In genomic region chr16:2032285-2033056, GRCh38 we compare ENCODE assay signal across 7 cellular contexts. TPM values are rescaled to one million over a fixed set of nuclear protein-coding genes. Genes with fewer than 3 reads are reported as not detected.
DNase-seq lines count a peak whose midpoint lies in the region; ATAC-seq, FAIRE-seq and TF ChIP-seq lines count a peak whose summit lies in the region.
"Had no signal": no experiment of that assay in that cellular context is flagged by ENCODE, and none has a peak within 500 bp of the region (broad histone marks: within the 10 kb centered on the region; RNA-seq: fewer than 3 reads in every experiment).

No MANE protein-coding gene starts in this region.

- TF ChIP-seq POLR2A in H54 (IDR thresholded peaks at IDR 0.05; ENCODE audit: low read depth, low read length), result no peak

- H3K36me3 ChIP-seq in GM23248 (ENCODE audit: low read depth), result no peaks in the 10 kb centered on the region
- peaks cover 0 to 7% of the 10 kb centered on the region in 2 donors for H3K36me3 ChIP-seq in esophagus (ENCODE audit: control insufficient read depth in 2 of 2, insufficient read depth in 2 of 2, low read length in 1 of 2)
- no peaks in the 10 kb centered on the region for H3K36me3 ChIP-seq in pancreas

- H3K4me2 ChIP-seq in GM23248 (ENCODE audit: unreplicated experiment), result peak overlapping the region; percentile 55

- H3K27me3 ChIP-seq in GM23248 (replicated peaks; ENCODE audit: insufficient read depth), result no peaks in the 10 kb centered on the region
- no peaks in the 10 kb centered on the region for H3K27me3 ChIP-seq in esophagus (ENCODE audit: control insufficient read depth in 1 of 2, insufficient read depth in 2 of 2, low read length in 2 of 2)
- no peaks in the 10 kb centered on the region for H3K27me3 ChIP-seq in pancreas

- H3K4me1 ChIP-seq in GM23248 (ENCODE audit: insufficient read depth) (peaks cover 26% of the 10 kb centered on the region), esophagus (ENCODE audit: control insufficient read depth in 2 of 2, insufficient read depth in 2 of 2, low read length in 1 of 2) (peaks cover 3 to 21% of the 10 kb centered on the region in 2 donors), pancreas (no peaks in the 10 kb centered on the region)

- no peaks in the 10 kb centered on the region for H4K20me1 ChIP-seq in GM23248 (ENCODE audit: insufficient read depth)

- no peaks in the 10 kb centered on the region for H3F3A ChIP-seq in GM23248 (ENCODE audit: insufficient read depth)

- no peaks in the 10 kb centered on the region for H3K9me2 ChIP-seq in GM23248 (ENCODE audit: insufficient read depth)

- no peak for ATAC-seq in pancreas

- H3K27ac ChIP-seq in GM23248 (peak overlapping the region; percentile 81), esophagus (ENCODE audit: low read depth in 2 of 2, low read length in 1 of 2) (peak overlapping the region; percentile 82 to 86), pancreas (peak overlapping the region; percentile 20 to 70 (median 54))

- TF ChIP-seq CTCF in pancreas (IDR thresholded peaks at IDR 0.05), result no peak

- in situ Hi-C loops in GM23248 (cut with MboI), result no loop called here

- peak overlapping the region; percentile 73; the same call in 1 of the 2 replicates for H2AFZ ChIP-seq in GM23248

- H3K79me2 ChIP-seq in GM23248 (ENCODE audit: insufficient read depth), result peaks cover 12% of the 10 kb centered on the region; the same call in 1 of the 2 replicates

- H3K9me3 ChIP-seq in GM23248 (ENCODE audit: low read depth) (no peaks in the 10 kb centered on the region), esophagus (ENCODE audit: control insufficient read depth in 2 of 2, insufficient read depth in 1 of 2, low read depth in 1 of 2, low read length in 1 of 2) (no peaks in the 10 kb centered on the region), pancreas (no peaks in the 10 kb centered on the region)

- WGBS in GM23248 (ENCODE audit: low coverage in 1 of 2, low lambda C conversion rate in 2 of 2, missing lambda C conversion rate in 2 of 2), 2 experiments, result 47 to 70% methylated on average over 9 to 10 of the region's 15 CpGs
- 66 to 81% methylated on average over 13 to 15 of the region's 15 CpGs for WGBS in esophagus, 2 donors
- WGBS in pancreas, 2 donors, result 79 to 87% methylated on average over 11 to 15 of the region's 15 CpGs

- peak; percentile 44 for DNase-seq in GM23248
- peak in 2 of 6 donors; percentile 38 to 63 for DNase-seq in pancreas
- no peak for DNase-seq in H54 (ENCODE audit: insufficient read length, low spot score)
- DNase-seq in Kasumi-1 (lab: John Stamatoyannopoulos, UW), result no peak
- no peak for DNase-seq in stimulated activated CD4-positive, alpha-beta T cell treated with anti-CD3 and anti-CD28 coated beads, Interleukin-2, amount 100 ng/mL, for 48 hours

- H3K9ac ChIP-seq in GM23248, result peak overlapping the region; percentile 76

- intact Hi-C loops in pancreas (cut with DNase I), result no loop called here

- no peak for FAIRE-seq in pancreas (lab: Jason Lieb, UNC)
- no peak for FAIRE-seq in H54 (lab: Jason Lieb, UNC)

- H3K4me3 ChIP-seq in GM23248 (no peak overlapping the region), esophagus (ENCODE audit: low read depth in 1 of 2, low read length in 2 of 2) (no peak overlapping the region), pancreas (no peak overlapping the region)

RNA-seq across cellular contexts. Expression of gene NHERF2, which starts 5.8 kb away (rescaled TPM):
- 27.3 and 39.7 TPM in 2 replicates for total RNA-seq in GM23248 (2014; rRNA removed; shearing (Covaris generic))
- polyA plus RNA-seq in GM23248 (2016; fragmentation: Nextera tagmentation; extraction: Ambion mirVana) (29.0 and 45.1 TPM in 2 replicates), esophagus (10 to 100 TPM; 26.3 to 36.1 TPM), pancreas (100 to 1,000 TPM in 1 of 2 donors, 10 to 100 TPM in 1; 60.7 to 144 TPM)
- 10 to 100 TPM; 14.7 to 28.9 (median 23.0) TPM for total RNA-seq in pancreas

RNA-seq across cellular contexts. Expression of gene NPW, which starts 12.9 kb away (rescaled TPM):
- not detected in 2 replicates for total RNA-seq in GM23248 (2014; rRNA removed; shearing (Covaris generic))
- polyA plus RNA-seq in GM23248 (2016; fragmentation: Nextera tagmentation; extraction: Ambion mirVana) (2.1 and 3.0 TPM in 2 replicates), esophagus (under 1 TPM; 0.22 to 0.53 TPM), pancreas (1 to 10 TPM; 1.3 to 2.7 TPM)
- 1 to 10 TPM in 2 of 6 donors, under 1 TPM in 4; 0.43 to 1.9 (median 0.50) TPM for total RNA-seq in pancreas
- polyA plus RNA-seq: neural cell had no signal

RNA-seq across cellular contexts. Expression of gene NTHL1, which starts 15.2 kb away (rescaled TPM):
- 19.9 and 22.8 TPM in 2 replicates for total RNA-seq in GM23248 (2014; rRNA removed; shearing (Covaris generic))
- polyA plus RNA-seq in GM23248 (2016; fragmentation: Nextera tagmentation; extraction: Ambion mirVana), result 20.3 and 21.2 TPM in 2 replicates
- 10 to 100 TPM; 15.1 to 16.2 TPM for polyA plus RNA-seq in esophagus
- 10 to 100 TPM in 1 of 6 donors, 1 to 10 TPM in 5; 5.2 to 10.4 (median 8.4) TPM for total RNA-seq in pancreas
- polyA plus RNA-seq in pancreas, result 10 to 100 TPM; 22.1 to 22.8 TPM

RNA-seq across cellular contexts. Expression of gene TSC2, which starts 15.3 kb away (rescaled TPM):
- total RNA-seq in GM23248 (2014; rRNA removed; shearing (Covaris generic)), result 53.7 and 84.6 TPM in 2 replicates
- polyA plus RNA-seq in GM23248 (2016; fragmentation: Nextera tagmentation; extraction: Ambion mirVana) (43.3 and 52.2 TPM in 2 replicates), esophagus (10 to 100 TPM; 31.1 to 66.6 TPM), pancreas (100 to 1,000 TPM; 119 to 172 TPM)
- total RNA-seq in pancreas, result 10 to 100 TPM; 51.0 to 91.7 (median 77.6) TPM

RNA-seq across cellular contexts. Expression of gene ZNF598, which starts 22.9 kb away (rescaled TPM):
- total RNA-seq in GM23248 (2014; rRNA removed; shearing (Covaris generic)), result 21.2 and 23.4 TPM in 2 replicates
- polyA plus RNA-seq in GM23248 (2016; fragmentation: Nextera tagmentation; extraction: Ambion mirVana) (12.2 and 14.1 TPM in 2 replicates), esophagus (10 to 100 TPM; 27.9 to 36.4 TPM), pancreas (10 to 100 TPM; 71.0 to 73.5 TPM)
- total RNA-seq in pancreas, result 10 to 100 TPM; 26.0 to 93.6 (median 42.4) TPM
